ENCODE assay signal across 17 cellular contexts in genomic region chr16:6193718-6194117, GRCh38.
A peak's percentile ranks its signal among the peaks of the same experiment; 100 is the strongest.
DNase-seq lines count a peak whose midpoint lies in the region; ATAC-seq and TF ChIP-seq lines count a peak whose summit lies in the region.
"Had no signal": no experiment of that assay in that cellular context is flagged by ENCODE, and none has a peak within 500 bp of the region (broad histone marks: within the 10 kb centered on the region; RNA-seq: fewer than 3 reads in every experiment).

No MANE protein-coding gene starts in this region.

- H3K27me3 ChIP-seq in GM23248 (replicated peaks; ENCODE audit: insufficient read depth), result no peaks in the 10 kb centered on the region
- no peaks in the 10 kb centered on the region for H3K27me3 ChIP-seq in brain microvascular endothelial cell (replicated peaks)
- H3K27me3 ChIP-seq: BLaER1, body of pancreas, stomach had no signal

- H3K36me3 ChIP-seq in GM23248 (ENCODE audit: low read depth) (no peaks in the 10 kb centered on the region), brain microvascular endothelial cell (replicated peaks) (no peaks in the 10 kb centered on the region)
- H3K36me3 ChIP-seq: BLaER1, left ventricle myocardium inferior, stomach had no signal

- H3K4me2 ChIP-seq in GM23248 (ENCODE audit: unreplicated experiment), result no peak overlapping the region
- H3K4me2 ChIP-seq: BLaER1 had no signal

- H3F3A ChIP-seq in GM23248 (ENCODE audit: insufficient read depth), result no peaks in the 10 kb centered on the region

- H3K27ac ChIP-seq in GM23248, result no peak overlapping the region
- no peak overlapping the region for H3K27ac ChIP-seq in brain microvascular endothelial cell
- H3K27ac ChIP-seq: BLaER1, body of pancreas, HL-60, left ventricle myocardium inferior, stomach had no signal

- WGBS in GM23248 (ENCODE audit: low coverage in 1 of 2, low lambda C conversion rate in 2 of 2, missing lambda C conversion rate in 2 of 2), 2 experiments, result 10 to 11% methylated on average over 3 of the region's 3 CpGs

- no peaks in the 10 kb centered on the region for H3K9me2 ChIP-seq in GM23248 (ENCODE audit: insufficient read depth)

- in situ Hi-C loops in GM23248 (cut with MboI), result no loop called here
- in situ Hi-C loops in brain microvascular endothelial cell (cut with HindIII; ENCODE audit: low pct_ligation_motif_present, low sequenced_read_pairs), result no loop called here

- no peak overlapping the region for H3K9ac ChIP-seq in GM23248
- H3K9ac ChIP-seq: BLaER1 had no signal

- no peak overlapping the region for H2AFZ ChIP-seq in GM23248

- no peaks in the 10 kb centered on the region for H3K9me3 ChIP-seq in GM23248 (ENCODE audit: low read depth)
- H3K9me3 ChIP-seq: BLaER1, body of pancreas had no signal

- no peak for ATAC-seq in HG02884 (IDR thresholded peaks at IDR 0.05; ENCODE audit: unreplicated experiment)
- no peak for ATAC-seq in GM21825 (IDR thresholded peaks at IDR 0.05; ENCODE audit: unreplicated experiment)
- ATAC-seq: activated CD8-positive, alpha-beta T cell treated with anti-CD3 and anti-CD28 coated beads for 36 hours; body of pancreas; naive thymus-derived CD8-positive, alpha-beta T cell; Panc1 had no signal

- H3K79me2 ChIP-seq in GM23248 (ENCODE audit: insufficient read depth), result no peaks in the 10 kb centered on the region

- no peaks in the 10 kb centered on the region for H3K4me1 ChIP-seq in GM23248 (ENCODE audit: insufficient read depth)
- H3K4me1 ChIP-seq: BLaER1, body of pancreas, left ventricle myocardium inferior, stomach had no signal

- DNase-seq in GM23248, result peak; percentile 4
- peak; percentile 4 for DNase-seq in NB4 (ENCODE audit: low read depth)
- DNase-seq in brain microvascular endothelial cell, result peak; percentile 27
- peak; percentile 94 for DNase-seq in left kidney (ENCODE audit: low read depth, low spot score)
- no peak for DNase-seq in stimulated activated CD4-positive, alpha-beta T cell treated with anti-CD3 and anti-CD28 coated beads, Interleukin-1b, Interleukin-23, amount 100 ng/mL, for 48 hours
- DNase-seq in amniotic stem cell (lab: John Stamatoyannopoulos, UW), result no peak
- DNase-seq: activated CD8-positive, alpha-beta T cell treated with anti-CD3 and anti-CD28 coated beads for 36 hours; body of pancreas; left ventricle myocardium inferior; naive thymus-derived CD8-positive, alpha-beta T cell; NCI-H1048; stomach had no signal

- no peak for TF ChIP-seq POLR2A in NB4 (IDR thresholded peaks at IDR 0.05; ENCODE audit: extremely low read depth, insufficient read length)

- no peaks in the 10 kb centered on the region for H4K20me1 ChIP-seq in GM23248 (ENCODE audit: insufficient read depth)
- H4K20me1 ChIP-seq: BLaER1 had no signal

- TF ChIP-seq CTCF in NB4 (IDR thresholded peaks at IDR 0.05; ENCODE audit: low read depth, low read length) (no peak), brain microvascular endothelial cell (IDR thresholded peaks at IDR 0.05; ENCODE audit: low read depth, low read length, missing control alignments) (no peak)

- no peak overlapping the region for H3K4me3 ChIP-seq in GM23248
- H3K4me3 ChIP-seq in NB4 (ENCODE audit: low read depth, low read length), result no peak overlapping the region
- H3K4me3 ChIP-seq in brain microvascular endothelial cell (ENCODE audit: low read depth, low read length), result no peak overlapping the region
- H3K4me3 ChIP-seq: BLaER1, body of pancreas, left ventricle myocardium inferior, stomach had no signal

Comparison
In these comparisons a context has a peak if more than half of its experiments do, and no peak if none do; other contexts are left out.
1. DNase-seq: peak in GM23248 (single experiment), NB4 (single experiment), brain microvascular endothelial cell (single experiment) and left kidney (single experiment); none in stimulated activated CD4-positive, alpha-beta T cell treated with anti-CD3 and anti-CD28 coated beads, Interleukin-1b, Interleukin-23, amount 100 ng/mL, for 48 hours (single experiment) and amniotic stem cell (single experiment).